In genomic region chr5:134845852-134846640, GRCh38 we compare ENCODE assay signal across 8 cellular contexts. TPM values are rescaled to one million over a fixed set of nuclear protein-coding genes. Genes with fewer than 3 reads are reported as not detected.
A peak's percentile ranks its signal among the peaks of the same experiment; 100 is the strongest.
DNase-seq lines count a peak whose midpoint lies in the region; ATAC-seq, FAIRE-seq and TF ChIP-seq lines count a peak whose summit lies in the region.

TSS of gene C5orf24 (plus strand) at chr5:134845968. CDS start at chr5:134854901, 8,933 bp downstream.

- H2AFZ ChIP-seq in trophoblast cell (ENCODE audit: insufficient read depth, low read length, poor library complexity): peak within 1 kb of the TSS; percentile 94

- H3K4me1 ChIP-seq in trophoblast cell (ENCODE audit: control insufficient read depth in 1 of 2, insufficient read depth in 2 of 2, low read length in 2 of 2): no peaks in the 10 kb centered on the region
- H3K4me1 ChIP-seq in tibial nerve: peaks cover 0 to 42% (median 15%) of the 10 kb centered on the region in 4 donors

- DNase-seq in GM12891 (ENCODE audit: insufficient read length, low spot score) (peak; percentile 82), NCI-H1417 (lab: John Stamatoyannopoulos, UW) (peak; percentile 90 to 95 (median 92)), T-cell (peak; percentile 82 to 94 (median 90)), cardiac septum (ENCODE audit: low spot score) (peak; percentile 96), trophoblast cell (peak; percentile 92 to 94), tibial nerve (ENCODE audit: low spot score in 2 of 2) (peak; percentile 89 to 90)

- peak within 1 kb of the TSS; percentile 85 for H4K91ac ChIP-seq in trophoblast cell (ENCODE audit: low read depth, low read length)

- TF ChIP-seq CTCF in tibial nerve (IDR thresholded peaks at IDR 0.05): peak in 2 of 5 experiments; percentile 41 to 47

- peak within 1 kb of the TSS; percentile 96 to 97 for H3K27ac Mint-ChIP-seq in T-cell

- 0 to 1% (median 0%) methylated on average over 72 to 84 of the region's 84 CpGs for WGBS in adipose tissue, 3 donors
- WGBS in trophoblast cell (ENCODE audit: extremely low coverage, insufficient coverage, insufficient read length): no CpG with 5 or more reads among the region's 84 CpGs
- WGBS in tibial nerve, 2 donors: 0 to 1% methylated on average over 26 to 44 of the region's 84 CpGs

- H3K36me3 Mint-ChIP-seq in T-cell: peaks cover 3% of the 10 kb centered on the region

- POLR2A ChIA-PET in T-cell (lab: Charles Lee): interaction anchor here (0.6 to 1.1 kb wide), 5 partner anchors 8 to 85 kb away, joined by 3 to 6 read pairs (median 4); partner anchors contain the start of genes PCBD2 (in 1 of the 2) and TXNDC15 (in 1 of the 2)

- H3K79me2 ChIP-seq in trophoblast cell (ENCODE audit: control insufficient read depth, insufficient read depth, low read length, poor library complexity): peaks cover 8% of the 10 kb centered on the region

- CTCF ChIA-PET in T-cell (lab: Charles Lee): interaction anchor here in 1 of 2 donors (0.7 to 1.3 kb wide), 5 partner anchors 27 to 108 kb away, joined by 3 to 7 read pairs (median 5); partner anchors contain the start of genes CAMLG and PCBD2

- no peak within 1 kb of the TSS for H2BK12ac ChIP-seq in trophoblast cell (ENCODE audit: low read length)

- peak within 1 kb of the TSS; percentile 98 for H3K9ac ChIP-seq in trophoblast cell (ENCODE audit: low read length)

- H3K36me3 ChIP-seq in trophoblast cell (ENCODE audit: control insufficient read depth in 1 of 2, insufficient read depth in 2 of 2, low read length in 2 of 2) (peaks cover 5 to 9% of the 10 kb centered on the region in 2 experiments), tibial nerve (peaks cover 0 to 12% (median 0%) of the 10 kb centered on the region in 3 donors)

- H3K4me3 Mint-ChIP-seq in T-cell: peak within 1 kb of the TSS; percentile 81 to 93 (median 92)

- H3K27me3 Mint-ChIP-seq in T-cell: no peaks in the 10 kb centered on the region

- H3K4me3 ChIP-seq in trophoblast cell (ENCODE audit: low read depth, low read length): peak within 1 kb of the TSS; percentile 90
- peak within 1 kb of the TSS; percentile 78 to 97 (median 87) for H3K4me3 ChIP-seq in tibial nerve

- H2BK5ac ChIP-seq in trophoblast cell (ENCODE audit: low read depth, low read length, poor library complexity): peak within 1 kb of the TSS; percentile 73

- peak within 1 kb of the TSS; percentile 89 for H4K8ac ChIP-seq in trophoblast cell (ENCODE audit: low read depth, low read length)

- peak within 1 kb of the TSS; percentile 51 for H3K23ac ChIP-seq in trophoblast cell (ENCODE audit: low read length)

- H3K4me1 Mint-ChIP-seq in T-cell: peaks cover 31 to 37% (median 32%) of the 10 kb centered on the region in 3 donors

- intact Hi-C loops in cardiac septum (cut with DNase I): loop anchor here (1.0 to 5.0 kb wide), 3 partner anchors 28 to 89 kb away; partner anchors contain the start of genes DDX46 and TXNDC15

- peak within 1 kb of the TSS; percentile 92 for H3K14ac ChIP-seq in trophoblast cell (ENCODE audit: low read length)

- H3K79me1 ChIP-seq in trophoblast cell (ENCODE audit: low read length): peaks cover 6% of the 10 kb centered on the region

- FAIRE-seq in GM12891 (lab: Jason Lieb, UNC): peak; percentile 100

- H3K27ac ChIP-seq in adipose tissue (ENCODE audit: low read depth, low read length) (peak within 1 kb of the TSS; percentile 92), trophoblast cell (ENCODE audit: low read depth, low read length) (peak within 1 kb of the TSS; percentile 90), tibial nerve (peak within 1 kb of the TSS; percentile 88 to 96 (median 94))

- H2AK5ac ChIP-seq in trophoblast cell (ENCODE audit: low read length): peak within 1 kb of the TSS; percentile 5

- H3K4me2 ChIP-seq in trophoblast cell (ENCODE audit: low read length): peak within 1 kb of the TSS; percentile 87

- no peaks in the 10 kb centered on the region for H3K9me3 ChIP-seq in trophoblast cell (ENCODE audit: insufficient read depth, low read depth, low read length)
- no peaks in the 10 kb centered on the region for H3K9me3 ChIP-seq in tibial nerve

- no peaks in the 10 kb centered on the region for H3K27me3 ChIP-seq in trophoblast cell (ENCODE audit: insufficient read depth, low read length)
- no peaks in the 10 kb centered on the region for H3K27me3 ChIP-seq in tibial nerve

- peak in 1 of 2 donors; percentile 90 for TF ChIP-seq EP300 in tibial nerve (IDR thresholded peaks at IDR 0.05)

- peak within 1 kb of the TSS; percentile 63 for H3K4ac ChIP-seq in trophoblast cell (ENCODE audit: low read depth, low read length)

- ATAC-seq in HG02759 (IDR thresholded peaks at IDR 0.05; ENCODE audit: unreplicated experiment): peak; percentile 96
- peak; percentile 92 to 97 (median 95) for ATAC-seq in T-cell (replicated peaks in 1 of 4)

- peak within 1 kb of the TSS; percentile 98 for H4K12ac ChIP-seq in trophoblast cell (ENCODE audit: low read depth, low read length)

- H3K9me3 Mint-ChIP-seq in T-cell: no peaks in the 10 kb centered on the region

- H2BK120ac ChIP-seq in trophoblast cell (ENCODE audit: insufficient read depth, low read length, poor library complexity): peak within 1 kb of the TSS; percentile 65

- peak within 1 kb of the TSS; percentile 94 for H3K18ac ChIP-seq in trophoblast cell (ENCODE audit: low read length)

- TF ChIP-seq POLR2A in GM12891 (IDR thresholded peaks at IDR 0.05; ENCODE audit: low read depth, low read length) (peak; percentile 91), tibial nerve (IDR thresholded peaks at IDR 0.05) (peak; percentile 96 to 97)

TF ChIP-seq in GM12891, 5 proteins besides CTCF, POLR2A, EP300 and RAD21:
- peak; percentile 88 for TF ChIP-seq POLR2AphosphoS5 (IDR thresholded peaks at IDR 0.05; ENCODE audit: low read depth, low read length)
- TF ChIP-seq SPI1 (IDR thresholded peaks at IDR 0.05; ENCODE audit: low read depth, low read length): no peak
- TF ChIP-seq POU2F2 (IDR thresholded peaks at IDR 0.05; ENCODE audit: low read depth, low read length): peak; percentile 80
- peak; percentile 21 for TF ChIP-seq PAX5 (IDR thresholded peaks at IDR 0.05; ENCODE audit: insufficient read depth, low read length, severe bottlenecking)
- TF ChIP-seq TAF1 (IDR thresholded peaks at IDR 0.05; ENCODE audit: low read depth, low read length): peak; percentile 72

RNA-seq across cellular contexts. Expression of gene C5orf24, which starts in this region (rescaled TPM):
- polyA plus RNA-seq in GM12891 (2012; ENCODE audit: low read depth, missing spikeins): 11.7 TPM
- total RNA-seq in T-cell (10 to 100 TPM; 23.0 to 34.9 (median 29.0) TPM), cardiac septum (26.6 TPM), tibial nerve (10 to 100 TPM; 40.2 to 50.0 (median 45.8) TPM)
- 10 to 100 TPM in 2 of 3 donors, 1 to 10 TPM in 1; 9.9 to 19.8 (median 18.1) TPM for polyA plus RNA-seq in adipose tissue
- polyA plus RNA-seq in trophoblast cell (2013): 29.2 and 29.5 TPM in 2 replicates

Comparison
In these comparisons a context has a peak if more than half of its experiments do, and no peak if none do; other contexts are left out.
1. Peak in every context shown above with its lines: DNase-seq, ATAC-seq, H3K4me3 ChIP-seq and H3K27ac ChIP-seq.